ENCODE assay signal across 1 cellular context in genomic region chr3:119635719-119636118, GRCh38.
TF ChIP-seq lines count a peak whose summit lies in the region.

No MANE protein-coding gene starts in this region.

TF ChIP-seq in A549, 52 proteins besides CTCF, POLR2A, EP300 and RAD21:
- TF ChIP-seq, protein P1, sequence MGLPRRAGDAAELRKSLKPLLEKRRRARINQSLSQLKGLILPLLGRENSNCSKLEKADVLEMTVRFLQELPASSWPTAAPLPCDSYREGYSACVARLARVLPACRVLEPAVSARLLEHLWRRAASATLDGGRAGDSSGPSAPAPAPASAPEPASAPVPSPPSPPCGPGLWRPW (IDR thresholded peaks at IDR 0.05) = no peak
- TF ChIP-seq KDM1A (IDR thresholded peaks at IDR 0.05; ENCODE audit: low read depth) (no peak), USF2 (IDR thresholded peaks at IDR 0.05) (no peak), FOSB (CRISPR knock-in tag; IDR thresholded peaks at IDR 0.05) (no peak), NR3C1 (IDR thresholded peaks at IDR 0.05) (no peak), CBX8 (IDR thresholded peaks at IDR 0.05) (no peak), RARB (CRISPR knock-in tag; IDR thresholded peaks at IDR 0.05) (no peak), RCOR1 (IDR thresholded peaks at IDR 0.05; ENCODE audit: low read depth, low read length) (no peak), EHF (CRISPR knock-in tag; IDR thresholded peaks at IDR 0.05) (no peak), MAFK (IDR thresholded peaks at IDR 0.05; ENCODE audit: partially characterized antibody) (no peak), TFCP2L1 (CRISPR knock-in tag; IDR thresholded peaks at IDR 0.05) (no peak), MAZ (IDR thresholded peaks at IDR 0.05; ENCODE audit: borderline replicate concordance, low read depth, low read length) (no peak), ZSCAN20 (CRISPR knock-in tag; IDR thresholded peaks at IDR 0.05) (no peak), ZNF302 (CRISPR knock-in tag; IDR thresholded peaks at IDR 0.05) (no peak), EHMT2 (IDR thresholded peaks at IDR 0.05; ENCODE audit: low read depth) (no peak), KDM5A (IDR thresholded peaks at IDR 0.05) (no peak), NFE2L2 (conservative IDR thresholded peaks at IDR 0.05; ENCODE audit: low read length) (no peak), MAX (IDR thresholded peaks at IDR 0.05) (no peak)
